Comparison of ENCODE assay signal across 26 cellular contexts in genomic region chr17:9308069-9308468, GRCh38.
DNase-seq lines count a peak whose midpoint lies in the region; ATAC-seq and TF ChIP-seq lines count a peak whose summit lies in the region.
"Had no signal": no experiment of that assay in that cellular context is flagged by ENCODE, and none has a peak within 500 bp of the region (broad histone marks: within the 10 kb centered on the region; RNA-seq: fewer than 3 reads in every experiment).

No MANE protein-coding gene starts in this region.

- TF ChIP-seq CTCF in PC-9 (conservative IDR thresholded peaks at IDR 0.05) (no peak), neural progenitor cell (IDR thresholded peaks at IDR 0.05) (no peak), right atrium auricular region (IDR thresholded peaks at IDR 0.05) (no peak)

- H3K27me3 ChIP-seq in PC-9 (ENCODE audit: insufficient read depth, low read depth) (no peaks in the 10 kb centered on the region), iPS-20b (ENCODE audit: insufficient read depth, low read length) (no peaks in the 10 kb centered on the region), neural progenitor cell (no peaks in the 10 kb centered on the region), right atrium auricular region (no peaks in the 10 kb centered on the region)
- H3K27me3 ChIP-seq: body of pancreas, vagina had no signal

- no peak overlapping the region for H3K4me3 ChIP-seq in PC-9
- no peak overlapping the region for H3K4me3 ChIP-seq in iPS-20b (ENCODE audit: low read length)
- H3K4me3 ChIP-seq in neural progenitor cell, result no peak overlapping the region
- H3K4me3 ChIP-seq in right atrium auricular region, result no peak overlapping the region
- H3K4me3 ChIP-seq: body of pancreas, lower lobe of right lung, psoas muscle, thoracic aorta, vagina had no signal

- no peaks in the 10 kb centered on the region for H3K9me2 ChIP-seq in PC-9 (ENCODE audit: insufficient read depth)

- no peak overlapping the region for H2AFZ ChIP-seq in PC-9
- H2AFZ ChIP-seq in neural progenitor cell (replicated peaks), result no peak overlapping the region

- H3K9ac ChIP-seq in iPS-20b (ENCODE audit: low read depth, low read length) (no peak overlapping the region; the same call in 1 of the 2 replicates), neural progenitor cell (no peak overlapping the region)

- H3K4me1 ChIP-seq in PC-9 (replicated peaks; ENCODE audit: insufficient read depth), result peaks cover 9% of the 10 kb centered on the region
- peaks cover 21% of the 10 kb centered on the region for H3K4me1 ChIP-seq in iPS-20b (ENCODE audit: insufficient read depth, low read length)
- H3K4me1 ChIP-seq in neural progenitor cell, result peaks cover 34% of the 10 kb centered on the region
- no peaks in the 10 kb centered on the region for H3K4me1 ChIP-seq in right atrium auricular region
- H3K4me1 ChIP-seq: lower lobe of right lung, psoas muscle, vagina had no signal

- H3F3A ChIP-seq in PC-9 (ENCODE audit: insufficient read depth, low read depth) (no peaks in the 10 kb centered on the region), neural progenitor cell (ENCODE audit: low read depth) (peaks cover 38% of the 10 kb centered on the region)

- H3K27me3 Mint-ChIP-seq in neural progenitor cell (ENCODE audit: insufficient read depth, low read depth), result peaks cover 2% of the 10 kb centered on the region
- H3K27me3 Mint-ChIP-seq: activated CD4-positive, alpha-beta T cell treated with anti-CD3 and anti-CD28 coated beads, Interleukin-2, amount 10 ng/mL, durations not matched to agents 24 days and 14 days; stimulated activated naive CD8-positive, alpha-beta T cell treated with anti-CD3 and anti-CD28 coated beads, Interleukin-15, Interleukin-2, amounts not matched to agents 100 ng/mL and 50 ng/mL, for 24 hours had no signal

- no peaks in the 10 kb centered on the region for H3K9me3 ChIP-seq in PC-9 (ENCODE audit: insufficient read depth, low read depth)
- H3K9me3 ChIP-seq in iPS-20b (ENCODE audit: insufficient read depth, low read depth, low read length), result no peaks in the 10 kb centered on the region
- H3K9me3 ChIP-seq in neural progenitor cell (ENCODE audit: low read depth), result no peaks in the 10 kb centered on the region
- H3K9me3 ChIP-seq in right atrium auricular region, result no peaks in the 10 kb centered on the region
- H3K9me3 ChIP-seq: body of pancreas, lower lobe of right lung, psoas muscle, thoracic aorta, vagina had no signal

- peak overlapping the region; percentile 40 for H3K4me2 ChIP-seq in PC-9
- peak overlapping the region; percentile 52 for H3K4me2 ChIP-seq in neural progenitor cell

- H3K4me1 Mint-ChIP-seq in neural progenitor cell, result peaks cover 25% of the 10 kb centered on the region
- H3K4me1 Mint-ChIP-seq: activated CD4-positive, alpha-beta T cell treated with anti-CD3 and anti-CD28 coated beads, Interleukin-2, amount 10 ng/mL, durations not matched to agents 24 days and 14 days had no signal

- H3K27ac ChIP-seq in PC-9 (peak overlapping the region; percentile 67), iPS-20b (ENCODE audit: low read length) (peak overlapping the region; percentile 8), neural progenitor cell (peak overlapping the region; percentile 65), right atrium auricular region (no peak overlapping the region)
- H3K27ac ChIP-seq: body of pancreas, lower lobe of right lung, psoas muscle, thoracic aorta, vagina, WERI-Rb-1 had no signal

- POLR2A ChIA-PET in PC-9 (lab: Charles Lee; ENCODE audit: unreplicated experiment), result no interaction called here

- peak overlapping the region; percentile 61 for H3K27ac Mint-ChIP-seq in neural progenitor cell
- H3K27ac Mint-ChIP-seq: activated CD4-positive, alpha-beta T cell treated with anti-CD3 and anti-CD28 coated beads, Interleukin-2, amount 10 ng/mL, durations not matched to agents 24 days and 14 days; stimulated activated naive CD8-positive, alpha-beta T cell treated with anti-CD3 and anti-CD28 coated beads, Interleukin-15, Interleukin-2, amounts not matched to agents 100 ng/mL and 50 ng/mL, for 24 hours had no signal

- H3K36me3 Mint-ChIP-seq in neural progenitor cell, result no peaks in the 10 kb centered on the region

- ATAC-seq in HG03159 (IDR thresholded peaks at IDR 0.05; ENCODE audit: unreplicated experiment) (no peak), HG03439 (IDR thresholded peaks at IDR 0.05; ENCODE audit: unreplicated experiment) (no peak), HG03139 (IDR thresholded peaks at IDR 0.05; ENCODE audit: unreplicated experiment) (no peak)
- ATAC-seq: activated T-cell treated with anti-CD3 and anti-CD28 coated beads, Interleukin-2, amount 50 U/mL, for 4 hours; body of pancreas; lower lobe of right lung; Panc1; psoas muscle had no signal

- no peaks in the 10 kb centered on the region for H4K20me1 ChIP-seq in PC-9 (ENCODE audit: insufficient read depth)
- no peaks in the 10 kb centered on the region for H4K20me1 ChIP-seq in neural progenitor cell (ENCODE audit: low read depth)

- BruUV-seq in PC-9 (replicated peaks; lab: Mats Ljungman, UMichigan), result no TSS peak

- CTCF ChIA-PET in PC-9 (lab: Charles Lee), result no interaction called here

- H3K36me3 ChIP-seq in PC-9 (ENCODE audit: low read depth), result no peaks in the 10 kb centered on the region
- no peaks in the 10 kb centered on the region for H3K36me3 ChIP-seq in iPS-20b (ENCODE audit: insufficient read depth, low read depth, low read length)
- no peaks in the 10 kb centered on the region for H3K36me3 ChIP-seq in neural progenitor cell
- no peaks in the 10 kb centered on the region for H3K36me3 ChIP-seq in right atrium auricular region
- H3K36me3 ChIP-seq: lower lobe of right lung, thoracic aorta, vagina, WERI-Rb-1 had no signal

- no peaks in the 10 kb centered on the region for H3K79me2 ChIP-seq in PC-9 (ENCODE audit: low read depth)
- no peaks in the 10 kb centered on the region for H3K79me2 ChIP-seq in neural progenitor cell (ENCODE audit: low read depth)

- H3K4me3 Mint-ChIP-seq in neural progenitor cell, result no peak overlapping the region
- H3K4me3 Mint-ChIP-seq: activated CD4-positive, alpha-beta T cell treated with anti-CD3 and anti-CD28 coated beads, Interleukin-2, amount 10 ng/mL, durations not matched to agents 24 days and 14 days; activated T-cell treated with anti-CD3 and anti-CD28 coated beads, Interleukin-2, amount 50 U/mL, for 4 hours; stimulated activated naive CD8-positive, alpha-beta T cell treated with anti-CD3 and anti-CD28 coated beads, Interleukin-15, Interleukin-2, amounts not matched to agents 100 ng/mL and 50 ng/mL, for 24 hours had no signal

- no peaks in the 10 kb centered on the region for H3K9me3 Mint-ChIP-seq in neural progenitor cell
- H3K9me3 Mint-ChIP-seq: activated CD4-positive, alpha-beta T cell treated with anti-CD3 and anti-CD28 coated beads, Interleukin-2, amount 10 ng/mL, durations not matched to agents 24 days and 14 days; activated T-cell treated with anti-CD3 and anti-CD28 coated beads, Interleukin-2, amount 50 U/mL, for 4 hours; stimulated activated naive CD8-positive, alpha-beta T cell treated with anti-CD3 and anti-CD28 coated beads, Interleukin-15, Interleukin-2, amounts not matched to agents 100 ng/mL and 50 ng/mL, for 24 hours had no signal

- DNase-seq in ELF-1 (ENCODE audit: low read depth, low spot score), result peak; percentile 73
- DNase-seq in PC-9, result peak; percentile 74 to 76
- no peak for DNase-seq in neural progenitor cell (ENCODE audit: low spot score)
- no peak for DNase-seq in right atrium auricular region (ENCODE audit: low spot score)
- DNase-seq: activated CD4-positive, alpha-beta T cell treated with anti-CD3 and anti-CD28 coated beads, Interleukin-2, amount 10 ng/mL, durations not matched to agents 24 days and 14 days; activated naive CD4-positive, alpha-beta T cell; activated T-cell treated with anti-CD3 and anti-CD28 coated beads, Interleukin-2, amount 50 U/mL, for 4 hours; body of pancreas; GDM1; head of caudate nucleus; lower lobe of right lung; NCI-H1092 treated with DMSO at 0.1 percent for 48 hours; NCI-H2029; NCI-H526; NK-92 treated with Interleukin-12 subunit alpha and Interleukin-12 subunit beta, amount 100 ng/mL, for 24 hours; psoas muscle; SIG-M5; WERI-Rb-1 had no signal

- intact Hi-C loops in PC-9 (cut with micrococcal nuclease; ENCODE audit: unreplicated experiment), result no loop called here

Comparison
In these comparisons a context has a peak if more than half of its experiments do, and no peak if none do; other contexts are left out.
1. DNase-seq: peak in ELF-1 (single experiment) and PC-9 (2 of 2); none in neural progenitor cell (single experiment) and right atrium auricular region (single experiment).
2. H3K27ac ChIP-seq: peak in PC-9 (single experiment), iPS-20b (single experiment) and neural progenitor cell (single experiment); none in right atrium auricular region (0 of 2).